ENCODE assay signal across 9 cellular contexts in the genomic region with DNA sequence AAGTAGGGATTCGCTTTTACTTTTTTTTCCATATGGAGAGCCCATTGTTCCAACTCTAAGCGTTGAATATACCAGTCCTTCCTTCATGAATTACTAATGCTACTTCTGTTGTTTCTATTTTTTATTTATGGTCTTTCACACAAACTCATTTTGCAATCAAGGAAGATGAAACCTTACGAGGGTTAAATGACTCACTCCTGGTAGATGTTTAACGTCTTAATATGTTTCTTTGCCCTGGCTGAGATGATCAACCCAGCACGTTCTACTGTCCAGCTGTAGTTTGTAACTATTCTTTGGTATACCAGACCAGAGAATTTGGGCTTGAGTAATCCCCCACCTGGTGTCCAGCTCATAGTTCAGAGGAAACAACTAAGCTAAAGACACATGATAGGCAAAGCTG. TPM values are rescaled to one million over a fixed set of nuclear protein-coding genes. Genes with fewer than 3 reads are reported as not detected.
DNase-seq lines count a peak whose midpoint lies in the region; ATAC-seq and TF ChIP-seq lines count a peak whose summit lies in the region.
"Had no signal": no experiment of that assay in that cellular context is flagged by ENCODE, and none has a peak within 500 bp of the region (broad histone marks: within the 10 kb centered on the region; RNA-seq: fewer than 3 reads in every experiment).

No MANE protein-coding gene starts in this region.

- H3K4me3 ChIP-seq in SJSA1, result no peak overlapping the region
- no peak overlapping the region for H3K4me3 ChIP-seq in mesendoderm (ENCODE audit: low read length)
- H3K4me3 ChIP-seq in dorsolateral prefrontal cortex, result no peak overlapping the region

- H3K79me2 ChIP-seq in mesendoderm (ENCODE audit: control insufficient read depth, insufficient read depth, low read length), result no peaks in the 10 kb centered on the region

- H3K36me3 ChIP-seq in SJSA1, result no peaks in the 10 kb centered on the region
- no peaks in the 10 kb centered on the region for H3K36me3 ChIP-seq in mesendoderm (ENCODE audit: control insufficient read depth, insufficient read depth, low read length)

- ATAC-seq in GM18508 (IDR thresholded peaks at IDR 0.05; ENCODE audit: insufficient read depth, unreplicated experiment) (peak; percentile 80), HG02973 (IDR thresholded peaks at IDR 0.05; ENCODE audit: unreplicated experiment) (peak; percentile 60)
- no peak for ATAC-seq in activated T-cell treated with anti-CD3 and anti-CD28 coated beads, Interleukin-2, amount 50 U/mL, for 4 hours

- H3K9me3 Mint-ChIP-seq in activated T-cell treated with anti-CD3 and anti-CD28 coated beads, Interleukin-2, amount 50 U/mL, for 4 hours, result no peaks in the 10 kb centered on the region

- peaks cover 32% of the 10 kb centered on the region for H3K4me1 ChIP-seq in SJSA1 (replicated peaks)
- no peaks in the 10 kb centered on the region for H3K4me1 ChIP-seq in mesendoderm (ENCODE audit: control insufficient read depth, low read depth, low read length)

- no peak overlapping the region for H3K4ac ChIP-seq in mesendoderm (ENCODE audit: low read depth, low read length)

- H2AK5ac ChIP-seq in mesendoderm (ENCODE audit: low read length), result no peak overlapping the region

- H2BK120ac ChIP-seq in mesendoderm (ENCODE audit: low read depth, low read length), result no peak overlapping the region

- H3K27me3 ChIP-seq in SJSA1 (replicated peaks), result no peaks in the 10 kb centered on the region
- no peaks in the 10 kb centered on the region for H3K27me3 ChIP-seq in mesendoderm (ENCODE audit: insufficient read depth, low read length, poor library complexity)
- peaks cover 0 to 10% (median 0%) of the 10 kb centered on the region in 45 donors for H3K27me3 ChIP-seq in dorsolateral prefrontal cortex

- H3K9me3 ChIP-seq in SJSA1 (replicated peaks), result no peaks in the 10 kb centered on the region

- no peak overlapping the region for H3K9ac ChIP-seq in mesendoderm (ENCODE audit: low read length)

- H3K27ac ChIP-seq in SJSA1, result peak overlapping the region; percentile 77
- H3K27ac ChIP-seq in mesendoderm (ENCODE audit: low read depth, low read length), result no peak overlapping the region
- H3K27ac ChIP-seq in dorsolateral prefrontal cortex, result no peak overlapping the region

- H2BK5ac ChIP-seq in mesendoderm (ENCODE audit: low read length), result no peak overlapping the region

- no peaks in the 10 kb centered on the region for H3K36me3 Mint-ChIP-seq in activated T-cell treated with anti-CD3 and anti-CD28 coated beads, Interleukin-2, amount 50 U/mL, for 4 hours (ENCODE audit: insufficient read depth)

- no peak overlapping the region for H2BK15ac ChIP-seq in mesendoderm (replicated peaks; ENCODE audit: low read depth)

- intact Hi-C loops in dorsolateral prefrontal cortex (cut with DNase I), result no loop called here

- H3K4me1 Mint-ChIP-seq in activated T-cell treated with anti-CD3 and anti-CD28 coated beads, Interleukin-2, amount 50 U/mL, for 4 hours (ENCODE audit: low read depth), result peaks cover 13% of the 10 kb centered on the region

- no peak overlapping the region for H3K56ac ChIP-seq in mesendoderm (ENCODE audit: low read length)

- H4K5ac ChIP-seq in mesendoderm (ENCODE audit: low read length), result no peak overlapping the region

- no CpG with 5 or more reads among the region's 5 CpGs for WGBS in mesendoderm (ENCODE audit: extremely low coverage, insufficient coverage, low lambda C conversion rate)

- H3K27me3 Mint-ChIP-seq in activated T-cell treated with anti-CD3 and anti-CD28 coated beads, Interleukin-2, amount 50 U/mL, for 4 hours (ENCODE audit: low read depth), result peaks cover 13% of the 10 kb centered on the region

- no peak overlapping the region for H3K4me3 Mint-ChIP-seq in activated T-cell treated with anti-CD3 and anti-CD28 coated beads, Interleukin-2, amount 50 U/mL, for 4 hours

- H4K8ac ChIP-seq in mesendoderm (ENCODE audit: low read depth, low read length), result no peak overlapping the region

- H3K79me1 ChIP-seq in mesendoderm (ENCODE audit: low read length), result no peaks in the 10 kb centered on the region

- no peak for TF ChIP-seq CTCF in dorsolateral prefrontal cortex (IDR thresholded peaks at IDR 0.05 in 54 of 56, conservative IDR thresholded peaks at IDR 0.05 in 2 of 56; ENCODE audit: low read depth in 1 of 56, partially characterized antibody in 56 of 56)

- DNase-seq in SJSA1 (ENCODE audit: low read depth in 1 of 2, low spot score in 2 of 2) (peak in 1 of 2 experiments; percentile 36), mesendoderm (no peak), DMS 273 (lab: John Stamatoyannopoulos, UW; ENCODE audit: unreplicated experiment) (no peak), dorsolateral prefrontal cortex (no peak), HuH-7 (ENCODE audit: low spot score) (no peak)
- no peak for DNase-seq in activated T-cell treated with anti-CD3 and anti-CD28 coated beads, Interleukin-2, amount 50 U/mL, for 4 hours
- DNase-seq: head of caudate nucleus had no signal

- no peak overlapping the region for H3K18ac ChIP-seq in mesendoderm (ENCODE audit: low read length)

- peak overlapping the region; percentile 96 for H3K23ac ChIP-seq in mesendoderm (ENCODE audit: low read length)

- H3K4me2 ChIP-seq in mesendoderm (ENCODE audit: low read length), result no peak overlapping the region

RNA-seq across cellular contexts. Expression of a gene that starts 23.1 kb away (rescaled TPM):
- 0.18 and 0.56 TPM in 2 replicates for total RNA-seq in SJSA1 (2014; rRNA removed; shearing (Covaris generic))
- 7.2 TPM for polyA plus RNA-seq in mesendoderm (2013, experiment 1 of 2)
- polyA plus RNA-seq in mesendoderm (2013, experiment 2 of 2), result 6.9 TPM
- total RNA-seq in dorsolateral prefrontal cortex, result 1 to 10 TPM in 90 of 120 experiments, under 1 TPM in 30; 0.37 to 4.8 (median 1.4) TPM
- total RNA-seq in activated T-cell treated with anti-CD3 and anti-CD28 coated beads, Interleukin-2, amount 50 U/mL, for 4 hours, result 1 to 10 TPM in 2 of 3 donors, under 1 TPM in 1; 0.63 to 2.3 (median 1.0) TPM

Comparison
In these comparisons a context has a peak if more than half of its experiments do, and no peak if none do; other contexts are left out.
1. ATAC-seq: peak in GM18508 (single experiment) and HG02973 (single experiment); none in activated T-cell treated with anti-CD3 and anti-CD28 coated beads, Interleukin-2, amount 50 U/mL, for 4 hours (0 of 2).